Comparison of ENCODE assay signal across 22 cellular contexts in the genomic region with DNA sequence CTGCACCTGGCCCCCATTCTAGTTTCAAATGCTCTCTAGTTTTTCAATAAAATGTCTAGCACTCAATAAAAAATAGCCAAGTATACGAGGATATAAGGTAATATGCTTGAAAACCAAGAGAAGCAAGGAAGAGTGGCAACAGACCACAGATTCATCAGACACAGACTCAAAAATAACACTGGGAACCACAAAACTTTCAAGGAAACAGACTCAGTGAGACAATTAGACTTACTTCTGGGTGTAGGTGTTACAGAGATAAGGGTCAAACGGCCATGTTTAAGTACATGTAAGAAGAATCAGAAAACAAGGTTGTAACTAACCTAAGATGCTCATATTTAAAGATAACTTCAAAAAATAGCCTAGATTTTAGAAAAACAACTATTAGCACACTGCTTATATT.
DNase-seq lines count a peak whose midpoint lies in the region; ATAC-seq and TF ChIP-seq lines count a peak whose summit lies in the region.
"Had no signal": no experiment of that assay in that cellular context is flagged by ENCODE, and none has a peak within 500 bp of the region (broad histone marks: within the 10 kb centered on the region; RNA-seq: fewer than 3 reads in every experiment).

No MANE protein-coding gene starts in this region.

- no peak overlapping the region for H3K27ac Mint-ChIP-seq in central memory CD8-positive, alpha-beta T cell (ENCODE audit: low read depth)
- H3K27ac Mint-ChIP-seq in immature natural killer cell (peak overlapping the region; percentile 48 to 77 (median 71)), natural killer cell (peak overlapping the region; percentile 41 to 88)
- H3K27ac Mint-ChIP-seq in stimulated activated effector memory CD8-positive, alpha-beta T cell treated with anti-CD3 and anti-CD28 coated beads, Interleukin-12 subunit alpha, Interleukin-12 subunit beta, amount 100 ng/mL, for 72 hours = peak overlapping the region; percentile 27
- H3K27ac Mint-ChIP-seq: B cell; CD4-positive, alpha-beta T cell; CD8-positive, alpha-beta T cell had no signal

- H3K27me3 Mint-ChIP-seq in central memory CD8-positive, alpha-beta T cell = no peaks in the 10 kb centered on the region
- H3K27me3 Mint-ChIP-seq in immature natural killer cell (ENCODE audit: low read depth in 3 of 3) = peaks cover 14 to 27% (median 17%) of the 10 kb centered on the region in 3 donors
- H3K27me3 Mint-ChIP-seq in natural killer cell (ENCODE audit: low read depth in 2 of 2) = peaks cover 2 to 11% of the 10 kb centered on the region in 2 donors
- H3K27me3 Mint-ChIP-seq: B cell; CD4-positive, alpha-beta T cell had no signal

- DNase-seq in central memory CD8-positive, alpha-beta T cell (ENCODE audit: low spot score in 2 of 2) = no peak
- peak; percentile 59 to 68 (median 63) for DNase-seq in immature natural killer cell
- DNase-seq in natural killer cell = no peak
- DNase-seq in stimulated activated effector memory CD8-positive, alpha-beta T cell treated with anti-CD3 and anti-CD28 coated beads, Interleukin-12 subunit alpha, Interleukin-12 subunit beta, amount 100 ng/mL, for 72 hours (ENCODE audit: low spot score in 2 of 2) = no peak
- no peak for DNase-seq in SKM-1 (lab: John Stamatoyannopoulos, UW; ENCODE audit: unreplicated experiment)
- DNase-seq in AG20443 (ENCODE audit: low spot score) = no peak
- no peak for DNase-seq in NCI-H774 (lab: John Stamatoyannopoulos, UW)
- DNase-seq: 8988T; ACHN; AML-193; CD4-positive, alpha-beta T cell; CD8-positive, alpha-beta T cell; COR-L47; DMS 273 treated with DMSO at 0.1 percent for 48 hours; DMS153; DMS53; DND-41; EL; GDM1 had no signal

- TF ChIP-seq CTCF in natural killer cell (IDR thresholded peaks at IDR 0.05) = no peak

- intact Hi-C loops in natural killer cell (cut with micrococcal nuclease) = no loop called here

- peak; percentile 38 for ATAC-seq in central memory CD8-positive, alpha-beta T cell (replicated peaks; ENCODE audit: extremely low read depth, poor library complexity, severe bottlenecking)
- peak in 2 of 3 donors; percentile 60 to 79 for ATAC-seq in natural killer cell
- peak; percentile 63 for ATAC-seq in stimulated activated effector memory CD8-positive, alpha-beta T cell treated with anti-CD3 and anti-CD28 coated beads, Interleukin-12 subunit alpha, Interleukin-12 subunit beta, amount 100 ng/mL, for 72 hours
- ATAC-seq in GM21717 (IDR thresholded peaks at IDR 0.05; ENCODE audit: unreplicated experiment) = no peak
- ATAC-seq: CD8-positive, alpha-beta T cell; GM12878 had no signal

- H3K36me3 Mint-ChIP-seq in central memory CD8-positive, alpha-beta T cell (ENCODE audit: insufficient read depth) = peaks cover 2% of the 10 kb centered on the region
- H3K36me3 Mint-ChIP-seq in immature natural killer cell (no peaks in the 10 kb centered on the region), natural killer cell (no peaks in the 10 kb centered on the region)
- no peaks in the 10 kb centered on the region for H3K36me3 Mint-ChIP-seq in stimulated activated effector memory CD8-positive, alpha-beta T cell treated with anti-CD3 and anti-CD28 coated beads, Interleukin-12 subunit alpha, Interleukin-12 subunit beta, amount 100 ng/mL, for 72 hours
- H3K36me3 Mint-ChIP-seq: CD8-positive, alpha-beta T cell had no signal

- H3K9me3 Mint-ChIP-seq in central memory CD8-positive, alpha-beta T cell = no peaks in the 10 kb centered on the region
- peaks cover 0 to 2% (median 0%) of the 10 kb centered on the region in 6 donors for H3K9me3 Mint-ChIP-seq in immature natural killer cell
- H3K9me3 Mint-ChIP-seq in natural killer cell = no peaks in the 10 kb centered on the region
- no peaks in the 10 kb centered on the region for H3K9me3 Mint-ChIP-seq in stimulated activated effector memory CD8-positive, alpha-beta T cell treated with anti-CD3 and anti-CD28 coated beads, Interleukin-12 subunit alpha, Interleukin-12 subunit beta, amount 100 ng/mL, for 72 hours
- H3K9me3 Mint-ChIP-seq: CD4-positive, alpha-beta T cell; CD8-positive, alpha-beta T cell had no signal

- peaks cover 21% of the 10 kb centered on the region for H3K4me1 Mint-ChIP-seq in central memory CD8-positive, alpha-beta T cell
- H3K4me1 Mint-ChIP-seq in immature natural killer cell = peaks cover 36 to 39% of the 10 kb centered on the region in 2 donors
- peaks cover 22 to 25% of the 10 kb centered on the region in 2 donors for H3K4me1 Mint-ChIP-seq in natural killer cell
- peaks cover 27% of the 10 kb centered on the region for H3K4me1 Mint-ChIP-seq in stimulated activated effector memory CD8-positive, alpha-beta T cell treated with anti-CD3 and anti-CD28 coated beads, Interleukin-12 subunit alpha, Interleukin-12 subunit beta, amount 100 ng/mL, for 72 hours
- H3K4me1 Mint-ChIP-seq: B cell had no signal

- no peak overlapping the region for H3K4me3 Mint-ChIP-seq in central memory CD8-positive, alpha-beta T cell
- H3K4me3 Mint-ChIP-seq in immature natural killer cell (peak overlapping the region; percentile 47 to 77 (median 67)), natural killer cell (peak overlapping the region; percentile 87)
- no peak overlapping the region for H3K4me3 Mint-ChIP-seq in stimulated activated effector memory CD8-positive, alpha-beta T cell treated with anti-CD3 and anti-CD28 coated beads, Interleukin-12 subunit alpha, Interleukin-12 subunit beta, amount 100 ng/mL, for 72 hours
- H3K4me3 Mint-ChIP-seq: B cell; CD4-positive, alpha-beta T cell; CD8-positive, alpha-beta T cell had no signal

Comparison
In these comparisons a context has a peak if more than half of its experiments do, and no peak if none do; other contexts are left out.
1. DNase-seq: peak in immature natural killer cell (3 of 3); none in central memory CD8-positive, alpha-beta T cell (0 of 2), natural killer cell (single experiment), stimulated activated effector memory CD8-positive, alpha-beta T cell treated with anti-CD3 and anti-CD28 coated beads, Interleukin-12 subunit alpha, Interleukin-12 subunit beta, amount 100 ng/mL, for 72 hours (0 of 2), SKM-1 (single experiment), AG20443 (single experiment) and NCI-H774 (single experiment).
2. H3K4me3 Mint-ChIP-seq: peak in immature natural killer cell (5 of 5) and natural killer cell (single experiment); none in central memory CD8-positive, alpha-beta T cell (single experiment) and stimulated activated effector memory CD8-positive, alpha-beta T cell treated with anti-CD3 and anti-CD28 coated beads, Interleukin-12 subunit alpha, Interleukin-12 subunit beta, amount 100 ng/mL, for 72 hours (single experiment).